8 cellular contexts compared by ENCODE assay signal in genomic region chr17:1724351-1724868, GRCh38. TPM values are rescaled to one million over a fixed set of nuclear protein-coding genes. Genes with fewer than 3 reads are reported as not detected.
DNase-seq lines count a peak whose midpoint lies in the region; ATAC-seq and TF ChIP-seq lines count a peak whose summit lies in the region.

TSS of gene WDR81 (plus strand) at chr17:1724704. CDS start at chr17:1724960, 256 bp downstream.

- H3K9me3 Mint-ChIP-seq in naive thymus-derived CD8-positive, alpha-beta T cell: no peaks in the 10 kb centered on the region
- H3K9me3 Mint-ChIP-seq in stimulated activated memory B cell treated with anti-CD40 and anti-IgM and Interleukin-4, amounts not matched to agents 10 μg/mL and 1 μg/mL and 100 μg/mL, for 72 hours: no peaks in the 10 kb centered on the region

- 0 out of 2 replicates have a peak, but pooled peaks cover 3% of the 10 kb centered on the region for H3K4me1 ChIP-seq in HUES48 (ENCODE audit: control insufficient read depth, insufficient read depth, low read length)

- H3K4me1 Mint-ChIP-seq in naive thymus-derived CD8-positive, alpha-beta T cell: peaks cover 18 to 56% (median 43%) of the 10 kb centered on the region in 4 donors
- H3K4me1 Mint-ChIP-seq in stimulated activated memory B cell treated with anti-CD40 and anti-IgM and Interleukin-4, amounts not matched to agents 10 μg/mL and 1 μg/mL and 100 μg/mL, for 72 hours: peaks cover 71% of the 10 kb centered on the region

- peak; percentile 81 to 82 for ATAC-seq in naive thymus-derived CD8-positive, alpha-beta T cell
- ATAC-seq in stimulated activated memory B cell treated with anti-CD40 and anti-IgM and Interleukin-4, amounts not matched to agents 10 μg/mL and 1 μg/mL and 100 μg/mL, for 72 hours: peak; percentile 84

- POLR2A ChIA-PET in RWPE1 (lab: Yijun Ruan, JAX; ENCODE audit: low non-redundant PET): no interaction called here
- POLR2A ChIA-PET in naive thymus-derived CD8-positive, alpha-beta T cell (lab: Charles Lee): interaction anchor here (0.6 to 4.7 kb wide), 16 partner anchors 8 to 309 kb away, joined by 3 to 31 read pairs (median 4); partner anchors contain the start of genes RILP, RPA1, SERPINF1 and SMYD4

- H3K9me3 ChIP-seq in HUES48 (ENCODE audit: control insufficient read depth, insufficient read depth, low read length): no peaks in the 10 kb centered on the region

- CTCF ChIA-PET in RWPE1 (lab: Yijun Ruan, JAX): interaction anchor here (0.7 kb wide), 1 partner anchor 105 kb away, joined by 4 read pairs; no protein-coding TSS in a partner anchor

- no peak for TF ChIP-seq CTCF in RWPE1 (conservative IDR thresholded peaks at IDR 0.05; ENCODE audit: low read depth)

- H3K4me3 ChIP-seq in HUES48 (ENCODE audit: low read depth, low read length): peak within 1 kb of the TSS; percentile 60

- peak within 1 kb of the TSS; percentile 74 to 89 (median 80) for H3K4me3 Mint-ChIP-seq in naive thymus-derived CD8-positive, alpha-beta T cell
- peak within 1 kb of the TSS; percentile 81 for H3K4me3 Mint-ChIP-seq in stimulated activated memory B cell treated with anti-CD40 and anti-IgM and Interleukin-4, amounts not matched to agents 10 μg/mL and 1 μg/mL and 100 μg/mL, for 72 hours

- peaks cover 0 to 17% (median 2%) of the 10 kb centered on the region in 3 donors for H3K36me3 Mint-ChIP-seq in naive thymus-derived CD8-positive, alpha-beta T cell
- peaks cover 24% of the 10 kb centered on the region for H3K36me3 Mint-ChIP-seq in stimulated activated memory B cell treated with anti-CD40 and anti-IgM and Interleukin-4, amounts not matched to agents 10 μg/mL and 1 μg/mL and 100 μg/mL, for 72 hours

- no peak within 1 kb of the TSS for H3K27ac ChIP-seq in HUES48 (ENCODE audit: low read depth, low read length)
- peak within 1 kb of the TSS; percentile 99 for H3K27ac ChIP-seq in RWPE1

- no peaks in the 10 kb centered on the region for H3K27me3 ChIP-seq in HUES48 (ENCODE audit: control insufficient read depth, insufficient read depth, low read length)

- H3K27me3 Mint-ChIP-seq in naive thymus-derived CD8-positive, alpha-beta T cell: no peaks in the 10 kb centered on the region
- no peaks in the 10 kb centered on the region for H3K27me3 Mint-ChIP-seq in stimulated activated memory B cell treated with anti-CD40 and anti-IgM and Interleukin-4, amounts not matched to agents 10 μg/mL and 1 μg/mL and 100 μg/mL, for 72 hours

- DNase-seq in AG20443 (ENCODE audit: low spot score) (peak; percentile 94), GM19238 (ENCODE audit: insufficient read length, low spot score) (peak; percentile 93), RWPE1 (ENCODE audit: low spot score) (peak; percentile 77), fibroblast of peridontal ligament (ENCODE audit: extremely low read depth) (peak; percentile 75)
- peak; percentile 83 for DNase-seq in activated T-helper 9 cell treated with anti-CD3 and anti-CD28 coated beads, Interleukin-2, amount 50 U/mL, for 16 hours (ENCODE audit: low read depth)
- DNase-seq in naive thymus-derived CD8-positive, alpha-beta T cell: peak; percentile 73 to 91 (median 82)

- no peaks in the 10 kb centered on the region for H3K36me3 ChIP-seq in HUES48 (ENCODE audit: control insufficient read depth, insufficient read depth, low read length)

- peak within 1 kb of the TSS; percentile 57 to 94 (median 86) for H3K27ac Mint-ChIP-seq in naive thymus-derived CD8-positive, alpha-beta T cell
- peak within 1 kb of the TSS; percentile 99 for H3K27ac Mint-ChIP-seq in stimulated activated memory B cell treated with anti-CD40 and anti-IgM and Interleukin-4, amounts not matched to agents 10 μg/mL and 1 μg/mL and 100 μg/mL, for 72 hours

- peak within 1 kb of the TSS; percentile 4; the same call in 1 of the 2 replicates for H3K9ac ChIP-seq in HUES48 (ENCODE audit: low read depth, low read length)

RNA-seq across cellular contexts. Expression of gene WDR81, which starts in this region (rescaled TPM):
- 10 to 100 TPM; 48.2 to 50.7 TPM for total RNA-seq in naive thymus-derived CD8-positive, alpha-beta T cell
- 10 to 100 TPM in 1 of 3 donors, 1 to 10 TPM in 2; 6.8 to 20.6 (median 9.2) TPM for polyA plus RNA-seq in naive thymus-derived CD8-positive, alpha-beta T cell
